8 cellular contexts compared by ENCODE assay signal in genomic region chr12:1644523-1645438, GRCh38. TPM values are rescaled to one million over a fixed set of nuclear protein-coding genes. Genes with fewer than 3 reads are reported as not detected.
DNase-seq lines count a peak whose midpoint lies in the region; ATAC-seq and TF ChIP-seq lines count a peak whose summit lies in the region.

No MANE protein-coding gene starts in this region.

- H3K4me3 Mint-ChIP-seq in HFFc6, result peak overlapping the region; percentile 28; the same call in 1 of the 2 replicates
- H3K4me3 Mint-ChIP-seq in T-cell, result no peak overlapping the region

- ATAC-seq in T-cell (replicated peaks in 1 of 4), result no peak
- no peak for ATAC-seq in HG02852 (IDR thresholded peaks at IDR 0.05; ENCODE audit: unreplicated experiment)
- no peak for ATAC-seq in HG03135 (IDR thresholded peaks at IDR 0.05; ENCODE audit: unreplicated experiment)

- H3K4me1 Mint-ChIP-seq in HFFc6 (ENCODE audit: low read depth) (peaks cover 74% of the 10 kb centered on the region), T-cell (peaks cover 0 to 12% (median 8%) of the 10 kb centered on the region in 3 donors)

- H3K36me3 Mint-ChIP-seq in HFFc6 (ENCODE audit: low read depth) (peaks cover 60% of the 10 kb centered on the region), T-cell (no peaks in the 10 kb centered on the region)

- H3K4me1 ChIP-seq in rectal smooth muscle tissue (ENCODE audit: control insufficient read depth, insufficient read depth, low read length), result peaks cover 20% of the 10 kb centered on the region

- peaks cover 4% of the 10 kb centered on the region for H3K36me3 ChIP-seq in rectal smooth muscle tissue (ENCODE audit: control insufficient read depth, insufficient read depth, low read length)

- TF ChIP-seq CTCF in HFFc6 (IDR thresholded peaks at IDR 0.05) (no peak), RWPE1 (conservative IDR thresholded peaks at IDR 0.05; ENCODE audit: low read depth) (no peak)

- CTCF ChIA-PET in RWPE1 (lab: Yijun Ruan, JAX) (interaction anchor here (0.6 to 6.9 kb wide), 6 partner anchors 8 to 360 kb away, joined by 3 to 34 read pairs (median 4); no protein-coding TSS in a partner anchor), T-cell (lab: Charles Lee) (interaction anchor here in 1 of 2 donors (0.9 kb wide), 1 partner anchor 295 kb away, joined by 3 read pairs; no protein-coding TSS in a partner anchor)

- no peak for TF ChIP-seq POLR2A in erythroblast (IDR thresholded peaks at IDR 0.05; ENCODE audit: low read length)

- no peaks in the 10 kb centered on the region for H3K27me3 ChIP-seq in rectal smooth muscle tissue (ENCODE audit: control insufficient read depth, insufficient read depth, low read length)

- H3K27ac Mint-ChIP-seq in HFFc6 (peak overlapping the region; percentile 93), T-cell (no peak overlapping the region)

- H3K9ac ChIP-seq in rectal smooth muscle tissue (ENCODE audit: low read length), result no peak overlapping the region

- no peak overlapping the region for H3K27ac ChIP-seq in RWPE1
- peak overlapping the region; percentile 71 for H3K27ac ChIP-seq in rectal smooth muscle tissue (ENCODE audit: low read depth, low read length)

- H3K4me3 ChIP-seq in rectal smooth muscle tissue (ENCODE audit: low read length), result no peak overlapping the region

- DNase-seq in HFFc6 (peak; percentile 84), RWPE1 (ENCODE audit: low spot score) (peak; percentile 34), globus pallidus (ENCODE audit: low spot score) (peak; percentile 93), T-cell (no peak), erythroblast (lab: John Stamatoyannopoulos, UW) (no peak)

- POLR2A ChIA-PET in RWPE1 (lab: Yijun Ruan, JAX; ENCODE audit: low non-redundant PET), result no interaction called here
- POLR2A ChIA-PET in T-cell (lab: Charles Lee), result interaction anchor here in 1 of 2 donors (0.6 to 0.8 kb wide), 2 partner anchors 309 to 1926 kb away, joined by 3 to 4 read pairs; no protein-coding TSS in a partner anchor

- H3K9me3 Mint-ChIP-seq in HFFc6, result no peaks in the 10 kb centered on the region
- no peaks in the 10 kb centered on the region for H3K9me3 Mint-ChIP-seq in T-cell

- H3K27me3 Mint-ChIP-seq in HFFc6 (ENCODE audit: insufficient read depth) (peaks cover 5% of the 10 kb centered on the region), T-cell (peaks cover 3 to 14% of the 10 kb centered on the region in 2 donors)

RNA-seq across cellular contexts. Expression of gene WNT5B, which starts 15.8 kb away (rescaled TPM):
- 100 to 1,000 TPM; 191 to 289 (median 200) TPM for total RNA-seq in HFFc6 (2021; fragmentation: NEBNext Ultra II Directional; extraction: Animal tissue kit (Norgen Biotek cat#: 25700))
- under 1 TPM in 1 of 5 donors, not detected in 4; 0.20 TPM for total RNA-seq in T-cell

RNA-seq across cellular contexts. Expression of gene ADIPOR2, which starts 46.1 kb away (rescaled TPM):
- total RNA-seq in HFFc6 (2021; fragmentation: NEBNext Ultra II Directional; extraction: Animal tissue kit (Norgen Biotek cat#: 25700)), result 10 to 100 TPM; 38.9 to 50.1 (median 44.9) TPM
- 10 to 100 TPM; 21.7 to 35.0 (median 33.4) TPM for total RNA-seq in T-cell

RNA-seq across cellular contexts. Expression of gene FBXL14, which starts 50.4 kb away (rescaled TPM):
- 1 to 10 TPM; 5.2 to 6.5 (median 5.4) TPM for total RNA-seq in HFFc6 (2021; fragmentation: NEBNext Ultra II Directional; extraction: Animal tissue kit (Norgen Biotek cat#: 25700))
- total RNA-seq in T-cell, result 10 to 100 TPM; 27.3 to 48.7 (median 42.5) TPM

Comparison
In these comparisons a context has a peak if more than half of its experiments do, and no peak if none do; other contexts are left out.
1. DNase-seq: peak in HFFc6 (single experiment), RWPE1 (single experiment) and globus pallidus (single experiment); none in T-cell (0 of 34) and erythroblast (0 of 2).
2. RNA of gene WNT5B, which starts 15.8 kb away (total RNA-seq): 191 to 289 TPM in HFFc6; 0.20 TPM in T-cell; every median in the first group is over 100 times any median in the second.